In genomic region chr2:130870161-130870485, GRCh38 we compare ENCODE assay signal across 24 cellular contexts. TPM values are rescaled to one million over a fixed set of nuclear protein-coding genes. Genes with fewer than 3 reads are reported as not detected.
"Had no signal": no experiment of that assay in that cellular context is flagged by ENCODE, and none has a peak within 500 bp of the region (broad histone marks: within the 10 kb centered on the region; RNA-seq: fewer than 3 reads in every experiment).

No MANE protein-coding gene starts in this region.

- H3K27me3 Mint-ChIP-seq: activated CD4-positive, alpha-beta memory T cell treated with anti-CD3 and anti-CD28 coated beads for 36 hours; dendritic cell treated with granulocyte-macrophage colony-stimulating factor and Interleukin-4, amounts not matched to agents 40 ng/mL and 50 ng/mL, for 4 days had no signal

- DNase-seq: activated CD4-positive, alpha-beta memory T cell treated with anti-CD3 and anti-CD28 coated beads for 36 hours; activated CD4-positive, alpha-beta T cell treated with anti-CD3 and anti-CD28 coated beads, Interleukin-2, amount 10 ng/mL, durations not matched to agents 24 days and 14 days; activated CD4-positive, CD25-positive, alpha-beta regulatory T cell treated with anti-CD3 and anti-CD28 coated beads, Interleukin-2, amount 50 U/mL, for 72 hours; activated CD8-positive, alpha-beta memory T cell treated with anti-CD3 and anti-CD28 coated beads, Interleukin-2, amount 50 U/mL, for 48 hours; activated naive CD4-positive, alpha-beta T cell treated with Interleukin-2 at 50 U/mL for 16 hours; activated T-cell treated with anti-CD3 and anti-CD28 coated beads, Interleukin-2, amount 50 U/mL, for 24 hours; effector CD4-positive, alpha-beta T cell; left cardiac atrium; left ventricle myocardium superior; mucosa of descending colon; ovary; retina; stimulated activated naive CD8-positive, alpha-beta T cell treated with anti-CD3 and anti-CD28 coated beads, Interleukin-15, Interleukin-2, amounts not matched to agents 100 U/mL and 50 U/mL, for 24 hours; T-helper 17 cell; T1000; WERI-Rb-1 had no signal

- H3K36me3 ChIP-seq: cardiac muscle cell, ovary, prostate gland, upper lobe of left lung, WERI-Rb-1 had no signal

- H3K4me3 ChIP-seq: body of pancreas, cardiac muscle cell, mucosa of descending colon, ovary, prostate gland, upper lobe of left lung had no signal

- H3K27ac Mint-ChIP-seq: activated CD4-positive, alpha-beta memory T cell treated with anti-CD3 and anti-CD28 coated beads for 36 hours; activated CD4-positive, alpha-beta T cell treated with anti-CD3 and anti-CD28 coated beads, Interleukin-2, amount 10 ng/mL, durations not matched to agents 24 days and 14 days; activated naive CD8-positive, alpha-beta T cell; activated T-cell treated with anti-CD3 and anti-CD28 coated beads, Interleukin-2, amount 50 U/mL, for 24 hours; dendritic cell treated with granulocyte-macrophage colony-stimulating factor and Interleukin-4, amounts not matched to agents 40 ng/mL and 50 ng/mL, for 4 days; natural killer cell treated with Interleukin-12 subunit alpha and Interleukin-12 subunit beta and Interleukin-15 and Interleukin-18, amount 100 ng/mL, for 72 hours; T-helper 17 cell had no signal

- H3K4me3 Mint-ChIP-seq: activated CD4-positive, alpha-beta memory T cell treated with anti-CD3 and anti-CD28 coated beads for 36 hours; activated CD4-positive, alpha-beta T cell treated with anti-CD3 and anti-CD28 coated beads, Interleukin-2, amount 10 ng/mL, durations not matched to agents 24 days and 14 days; activated naive CD8-positive, alpha-beta T cell; activated T-cell treated with anti-CD3 and anti-CD28 coated beads, Interleukin-2, amount 50 U/mL, for 24 hours; dendritic cell treated with granulocyte-macrophage colony-stimulating factor and Interleukin-4, amounts not matched to agents 40 ng/mL and 50 ng/mL, for 4 days; natural killer cell treated with Interleukin-12 subunit alpha and Interleukin-12 subunit beta and Interleukin-15 and Interleukin-18, amount 100 ng/mL, for 72 hours; T-helper 17 cell had no signal

- H3K27ac ChIP-seq: body of pancreas, cardiac muscle cell, ovary, prostate gland, upper lobe of left lung, WERI-Rb-1 had no signal

- H3K27me3 ChIP-seq: body of pancreas, cardiac muscle cell, ovary, upper lobe of left lung had no signal

- H3K4me1 ChIP-seq: prostate gland, upper lobe of left lung had no signal

- H3K36me3 Mint-ChIP-seq: activated CD4-positive, alpha-beta memory T cell treated with anti-CD3 and anti-CD28 coated beads for 36 hours; activated naive CD8-positive, alpha-beta T cell; natural killer cell treated with Interleukin-12 subunit alpha and Interleukin-12 subunit beta and Interleukin-15 and Interleukin-18, amount 100 ng/mL, for 72 hours had no signal

- ATAC-seq: body of pancreas; left cardiac atrium; left ventricle myocardium superior; mucosa of descending colon; natural killer cell treated with Interleukin-12 subunit alpha and Interleukin-12 subunit beta and Interleukin-15 and Interleukin-18, amount 100 ng/mL, for 72 hours; SK-N-SH treated with all-trans-retinoic acid at 6 μM for 48 hours; stimulated activated naive CD8-positive, alpha-beta T cell treated with anti-CD3 and anti-CD28 coated beads, Interleukin-15, Interleukin-2, amounts not matched to agents 100 U/mL and 50 U/mL, for 24 hours; T-helper 17 cell had no signal

- H3K9me3 ChIP-seq: body of pancreas, mucosa of descending colon, ovary, prostate gland, upper lobe of left lung had no signal

- H3K9me3 Mint-ChIP-seq: activated CD4-positive, alpha-beta memory T cell treated with anti-CD3 and anti-CD28 coated beads for 36 hours; activated CD4-positive, alpha-beta T cell treated with anti-CD3 and anti-CD28 coated beads, Interleukin-2, amount 10 ng/mL, durations not matched to agents 24 days and 14 days; activated T-cell treated with anti-CD3 and anti-CD28 coated beads, Interleukin-2, amount 50 U/mL, for 24 hours; dendritic cell treated with granulocyte-macrophage colony-stimulating factor and Interleukin-4, amounts not matched to agents 40 ng/mL and 50 ng/mL, for 4 days; natural killer cell treated with Interleukin-12 subunit alpha and Interleukin-12 subunit beta and Interleukin-15 and Interleukin-18, amount 100 ng/mL, for 72 hours had no signal

RNA-seq across cellular contexts. Expression of gene ARHGEF4, which starts 33.4 kb away (rescaled TPM):
- total RNA-seq: natural killer cell treated with Interleukin-12 subunit alpha and Interleukin-12 subunit beta and Interleukin-15 and Interleukin-18, amount 100 ng/mL, for 72 hours had no signal
